1 cellular context compared by ENCODE assay signal in the genomic region with DNA sequence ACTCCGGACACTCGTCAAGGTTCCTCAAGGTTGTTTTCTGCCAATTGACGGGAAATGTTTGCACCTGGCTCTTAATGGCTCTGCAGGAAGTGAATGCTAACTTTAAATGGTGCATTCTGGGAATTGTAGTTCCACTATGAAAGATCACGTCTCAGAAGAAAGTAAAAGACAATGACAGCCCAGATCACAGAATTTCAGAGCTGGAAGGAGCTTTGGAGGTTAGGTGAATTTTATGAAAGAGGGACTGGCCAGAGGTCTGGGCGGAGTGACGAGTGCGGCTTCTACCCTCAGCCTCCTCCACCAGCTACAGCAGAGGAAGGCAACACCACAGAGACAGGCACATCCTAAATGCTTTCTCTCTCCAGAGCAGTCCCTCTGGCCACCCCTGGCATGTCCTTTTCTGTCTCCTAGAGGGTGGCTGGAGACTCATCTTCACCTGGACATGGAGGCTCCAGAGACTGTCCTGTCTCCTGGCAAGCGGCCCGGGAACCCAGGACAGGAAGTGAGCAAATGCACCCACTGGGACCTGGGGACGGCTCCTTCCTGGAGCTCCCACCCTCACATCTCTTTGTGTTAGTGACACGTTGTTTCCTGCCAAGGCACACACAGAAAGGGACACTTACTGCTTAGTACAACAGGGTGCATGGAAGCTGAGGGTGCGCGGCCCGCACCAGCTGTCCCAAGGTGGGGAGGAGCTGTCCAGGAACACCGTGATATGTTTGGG.
TF ChIP-seq lines count a peak whose summit lies in the region.

No MANE protein-coding gene starts in this region.

TF ChIP-seq in IMR-90, 13 proteins besides CTCF, POLR2A, EP300 and RAD21 (continued from another document):
- TF ChIP-seq, protein P1, sequence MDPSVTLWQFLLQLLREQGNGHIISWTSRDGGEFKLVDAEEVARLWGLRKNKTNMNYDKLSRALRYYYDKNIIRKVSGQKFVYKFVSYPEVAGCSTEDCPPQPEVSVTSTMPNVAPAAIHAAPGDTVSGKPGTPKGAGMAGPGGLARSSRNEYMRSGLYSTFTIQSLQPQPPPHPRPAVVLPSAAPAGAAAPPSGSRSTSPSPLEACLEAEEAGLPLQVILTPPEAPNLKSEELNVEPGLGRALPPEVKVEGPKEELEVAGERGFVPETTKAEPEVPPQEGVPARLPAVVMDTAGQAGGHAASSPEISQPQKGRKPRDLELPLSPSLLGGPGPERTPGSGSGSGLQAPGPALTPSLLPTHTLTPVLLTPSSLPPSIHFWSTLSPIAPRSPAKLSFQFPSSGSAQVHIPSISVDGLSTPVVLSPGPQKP (IDR thresholded peaks at IDR 0.05; ENCODE audit: borderline replicate concordance, low read depth, low read length): no peak
- TF ChIP-seq FOS (IDR thresholded peaks at IDR 0.05; ENCODE audit: low read depth, low read length): no peak
- no peak for TF ChIP-seq RCOR1 (IDR thresholded peaks at IDR 0.05; ENCODE audit: insufficient replicate concordance, low read length)
- TF ChIP-seq CHD1 (IDR thresholded peaks at IDR 0.05; ENCODE audit: low read depth, low read length): no peak
- TF ChIP-seq BHLHE40 (IDR thresholded peaks at IDR 0.05; ENCODE audit: low read depth, low read length): no peak
- no peak for TF ChIP-seq MXI1 (IDR thresholded peaks at IDR 0.05; ENCODE audit: borderline replicate concordance, low read depth, low read length)
- TF ChIP-seq RFX5 (IDR thresholded peaks at IDR 0.05; ENCODE audit: low read depth, low read length): no peak
- TF ChIP-seq CEBPB (IDR thresholded peaks at IDR 0.05; ENCODE audit: low read depth, low read length): no peak
TF ChIP-seq in IMR-90: peak in this region for 0.
